In genomic region chr5:123344819-123345426, GRCh38 we compare ENCODE assay signal across 8 cellular contexts.
DNase-seq lines count a peak whose midpoint lies in the region; ATAC-seq, FAIRE-seq and TF ChIP-seq lines count a peak whose summit lies in the region.

No MANE protein-coding gene starts in this region.

- no peaks in the 10 kb centered on the region for H4K20me1 ChIP-seq in PC-3 (ENCODE audit: low read length)

- H3K9ac ChIP-seq in PC-3 (ENCODE audit: low read length) = no peak overlapping the region

- H2AFZ ChIP-seq in PC-3 (ENCODE audit: low read length) = no peak overlapping the region

- H3K27me3 ChIP-seq in PC-3 (ENCODE audit: low read length) (no peaks in the 10 kb centered on the region), pancreas (no peaks in the 10 kb centered on the region)

- no peaks in the 10 kb centered on the region for H3K9me2 ChIP-seq in PC-3 (replicated peaks; ENCODE audit: low read length)

- POLR2A ChIA-PET in AG04449 (lab: Yijun Ruan, JAX) (no interaction called here), PC-3 (lab: Charles Lee; ENCODE audit: unreplicated experiment) (no interaction called here)

- H3K27ac ChIP-seq in PC-3 (ENCODE audit: low read length) (no peak overlapping the region), pancreas (no peak overlapping the region)

- ATAC-seq in PC-3 (peak; percentile 46), esophagus mucosa (peak; percentile 26), pancreas (peak in 3 of 4 donors; percentile 60 to 72 (median 61))

- DNase-seq in AG04449 (ENCODE audit: low read depth, low spot score) (no peak), GM13976 (ENCODE audit: low spot score) (no peak), PC-3 (peak; percentile 34), pancreas (peak in 1 of 6 donors; percentile 10), cerebellum (ENCODE audit: low spot score) (no peak)
- no peak for DNase-seq in stimulated activated CD8-positive, alpha-beta memory T cell treated with anti-CD3 and anti-CD28 coated beads, Interleukin-4, amount 100 ng/mL, for 48 hours
- no peak for DNase-seq in activated CD8-positive, alpha-beta memory T cell treated with anti-CD3 and anti-CD28 coated beads, Interleukin-2, amount 50 U/mL, for 4 hours

- intact Hi-C loops in PC-3 (cut with micrococcal nuclease) = loop anchor here (2.0 to 10.0 kb wide), 2 partner anchors 640 to 828 kb away; no protein-coding TSS in a partner anchor
- intact Hi-C loops in pancreas (cut with DNase I) = no loop called here

- CTCF ChIA-PET in AG04449 (lab: Yijun Ruan, JAX) = interaction anchor here (0.6 to 3.1 kb wide), 29 partner anchors 8 to 845 kb away, joined by 3 to 8 read pairs (median 4); no protein-coding TSS in a partner anchor
- CTCF ChIA-PET in PC-3 (lab: Charles Lee) = no interaction called here

- BruUV-seq in PC-3 (replicated peaks; lab: Mats Ljungman, UMichigan) = no TSS peak

- H3K9me3 ChIP-seq in PC-3 (ENCODE audit: low read length) (no peaks in the 10 kb centered on the region), pancreas (no peaks in the 10 kb centered on the region)

- no peaks in the 10 kb centered on the region for H3K79me2 ChIP-seq in PC-3 (ENCODE audit: low read length)

- H3K4me1 ChIP-seq in PC-3 (ENCODE audit: insufficient read depth, low read length) (no peaks in the 10 kb centered on the region), pancreas (no peaks in the 10 kb centered on the region)

- peak; percentile 80 for FAIRE-seq in pancreas (lab: Jason Lieb, UNC)

- WGBS in pancreas, 2 donors = 36 to 51% methylated on average over 4 of the region's 4 CpGs

- H3K36me3 ChIP-seq in PC-3 (ENCODE audit: low read depth, low read length) (0 out of 2 replicates have a peak, but pooled peaks cover 2% of the 10 kb centered on the region), pancreas (no peaks in the 10 kb centered on the region)

- in situ Hi-C loops in GM13976 (cut with MboI; ENCODE audit: low sequenced_read_pairs, unreplicated experiment) = loop anchor here (25.0 kb wide), 1 partner anchor 833 kb away; no protein-coding TSS in a partner anchor

- H3F3A ChIP-seq in PC-3 (ENCODE audit: low read length, unreplicated experiment) = no peaks in the 10 kb centered on the region

- H3K4me2 ChIP-seq in PC-3 (ENCODE audit: low read length) = no peak overlapping the region

- H3K4me3 ChIP-seq in AG04449 (ENCODE audit: low read depth, low read length) (no peak overlapping the region), PC-3 (ENCODE audit: low read length) (no peak overlapping the region), pancreas (no peak overlapping the region)

- TF ChIP-seq CTCF in AG04449 (IDR thresholded peaks at IDR 0.05; ENCODE audit: insufficient read depth, low read length, missing control alignments) (peak; percentile 59), GM13976 (IDR thresholded peaks at IDR 0.05; ENCODE audit: borderline replicate concordance, control extremely low read depth, extremely low read depth, insufficient read depth, missing control alignments) (peak; percentile 28), PC-3 (conservative IDR thresholded peaks at IDR 0.05; ENCODE audit: low read depth, low read length) (peak; percentile 76), pancreas (IDR thresholded peaks at IDR 0.05) (peak; percentile 27 to 39 (median 33))
